ENCODE assay signal across 8 cellular contexts in the genomic region with DNA sequence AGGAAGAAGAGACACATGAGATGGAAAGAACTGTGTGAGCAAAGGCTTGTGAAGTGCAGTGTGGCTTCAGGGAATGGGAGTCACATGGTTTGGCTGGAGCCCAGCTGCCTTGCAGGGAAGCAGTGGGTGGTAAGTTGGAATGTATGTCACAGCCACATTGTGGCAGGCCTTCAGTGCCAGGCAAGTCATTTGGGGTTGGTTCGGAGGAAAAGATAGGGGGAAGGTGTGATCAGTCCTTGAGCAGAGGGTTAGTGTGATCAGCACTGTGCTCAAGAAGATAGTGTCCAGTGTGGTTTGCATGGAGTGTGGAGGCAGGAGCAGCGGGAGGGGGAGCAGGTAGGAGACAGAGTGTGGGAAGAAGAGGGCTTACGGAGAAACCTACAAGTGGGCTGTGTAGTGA. TPM values are rescaled to one million over a fixed set of nuclear protein-coding genes. Genes with fewer than 3 reads are reported as not detected.
DNase-seq lines count a peak whose midpoint lies in the region; ATAC-seq, FAIRE-seq and TF ChIP-seq lines count a peak whose summit lies in the region.

No MANE protein-coding gene starts in this region.

- H2AK5ac ChIP-seq in H1 (ENCODE audit: low read depth, low read length) = 0 out of 2 replicates have a peak overlapping the region, but pooled peaks have one; percentile 27

- H4K8ac ChIP-seq in H1 (ENCODE audit: extremely low read depth, insufficient read depth, low read length) = no peak overlapping the region

- no peaks in the 10 kb centered on the region for H3K27me3 ChIP-seq in H1 (replicated peaks in 1 of 4; ENCODE audit: control insufficient read depth in 3 of 4, extremely low read depth in 1 of 4, insufficient read depth in 3 of 4, low read length in 3 of 4)
- H3K27me3 ChIP-seq in pancreas = no peaks in the 10 kb centered on the region
- no peaks in the 10 kb centered on the region for H3K27me3 ChIP-seq in foreskin keratinocyte

- H3K79me2 ChIP-seq in H1 (ENCODE audit: control insufficient read depth in 1 of 2, insufficient read depth in 2 of 2, low read length in 2 of 2) = peaks cover 0 to 12% of the 10 kb centered on the region in 2 experiments; a peak in 1 of 4 replicates

- no peak overlapping the region for H3K27ac ChIP-seq in H1 (ENCODE audit: low read depth, low read length)
- no peak overlapping the region for H3K27ac ChIP-seq in pancreas
- no peak overlapping the region for H3K27ac ChIP-seq in foreskin keratinocyte

- H4K5ac ChIP-seq in H1 (ENCODE audit: insufficient read length, low read depth, low read length) = no peak overlapping the region

- 0 out of 2 replicates have a peak overlapping the region, but pooled peaks have one; percentile 21 for H2BK20ac ChIP-seq in H1 (ENCODE audit: low read length)

- H2BK5ac ChIP-seq in H1 (ENCODE audit: low read depth, low read length) = peak overlapping the region; percentile 52; the same call in 1 of the 2 replicates

- peaks cover 0 to 3% of the 10 kb centered on the region in 2 experiments for H4K20me1 ChIP-seq in H1 (replicated peaks in 1 of 2; ENCODE audit: control insufficient read depth in 1 of 2, insufficient read depth in 2 of 2, low read length in 2 of 2)

- no peak overlapping the region for H2BK12ac ChIP-seq in H1 (ENCODE audit: low read depth, low read length)

- DNase-seq in EH (ENCODE audit: low read depth) (peak; percentile 80), NCI-H69 (lab: John Stamatoyannopoulos, UW) (peak; percentile 76), H1 (ENCODE audit: low read depth in 1 of 2, low spot score in 2 of 2) (no peak), pancreas (peak in 1 of 6 donors; percentile 51), foreskin keratinocyte (no peak), NOMO-1 treated with dmso at 0.1 percent for 144 hours (lab: John Stamatoyannopoulos, UW; ENCODE audit: unreplicated experiment) (no peak)

- TF ChIP-seq EP300 in H1 (IDR thresholded peaks at IDR 0.05; ENCODE audit: borderline replicate concordance in 1 of 2, low read depth in 2 of 2, low read length in 2 of 2) = no peak

- no peak overlapping the region for H3K4ac ChIP-seq in H1 (replicated peaks; ENCODE audit: insufficient read length, low read depth, low read length)

- peaks cover 3% of the 10 kb centered on the region for H3K79me1 ChIP-seq in H1 (ENCODE audit: low read depth, low read length)

- no peak for TF ChIP-seq POLR2A in H1 (IDR thresholded peaks at IDR 0.05; ENCODE audit: control extremely low read depth in 1 of 2, low read depth in 2 of 2, low read length in 2 of 2)

- H4K91ac ChIP-seq in H1 (replicated peaks; ENCODE audit: insufficient read length, low read length) = peak overlapping the region; percentile 38

- no peak overlapping the region for H3K56ac ChIP-seq in H1 (replicated peaks; ENCODE audit: insufficient read length, low read depth, low read length)

- no peak overlapping the region for H3K18ac ChIP-seq in H1 (ENCODE audit: extremely low read depth, low read length)

- H3K4me3 ChIP-seq in H1 (ENCODE audit: extremely low read depth in 1 of 4, insufficient read depth in 2 of 4, low read depth in 3 of 4, low read length in 4 of 4) (no peak overlapping the region), pancreas (no peak overlapping the region)

- TF ChIP-seq RAD21 in H1 (IDR thresholded peaks at IDR 0.05 in 1 of 2, conservative IDR thresholded peaks at IDR 0.05 in 1 of 2; ENCODE audit: low read depth in 2 of 2, low read length in 2 of 2) = no peak

- 100% methylated on average over 3 of the region's 3 CpGs; no CpG with 5 or more reads in 1 of the 2 experiments for WGBS in H1 (ENCODE audit: extremely low coverage in 1 of 2, insufficient coverage in 1 of 2, insufficient read length in 1 of 2, insufficient replicate concordance in 2 of 2, low coverage in 1 of 2, low lambda C conversion rate in 2 of 2, missing lambda C conversion rate in 1 of 2), 2 experiments
- WGBS in pancreas, 2 donors = 84 to 92% methylated on average over 3 of the region's 3 CpGs

- H3K9me3 ChIP-seq in H1 (ENCODE audit: insufficient read depth in 2 of 2, low read depth in 1 of 2, low read length in 1 of 2) (no peaks in the 10 kb centered on the region), pancreas (no peaks in the 10 kb centered on the region)

- H3K23ac ChIP-seq in H1 (ENCODE audit: insufficient read length) = no peak overlapping the region

- no peak overlapping the region for H3K9ac ChIP-seq in H1 (replicated peaks in 1 of 4; ENCODE audit: extremely low read depth in 1 of 4, low read depth in 3 of 4, low read length in 3 of 4)

- no peak overlapping the region for H2BK120ac ChIP-seq in H1 (replicated peaks; ENCODE audit: low read depth, low read length)

- H3K36me3 ChIP-seq in H1 (ENCODE audit: control insufficient read depth in 2 of 4, insufficient read depth in 4 of 4, low read length in 3 of 4) (no peaks in the 10 kb centered on the region), pancreas (no peaks in the 10 kb centered on the region)

- FAIRE-seq in H1 (lab: Jason Lieb, UNC) = no peak
- FAIRE-seq in pancreas (lab: Jason Lieb, UNC) = no peak

- H2BK15ac ChIP-seq in H1 (ENCODE audit: low read length) = no peak overlapping the region

- H2AFZ ChIP-seq in H1 (ENCODE audit: low read length) = no peak overlapping the region

- H3K23me2 ChIP-seq in H1 (ENCODE audit: low read depth, low read length) = no peaks in the 10 kb centered on the region

- peak in 3 of 4 donors; percentile 29 to 62 (median 47) for ATAC-seq in pancreas
- no peak for ATAC-seq in GM18861 (IDR thresholded peaks at IDR 0.05; ENCODE audit: unreplicated experiment)
- ATAC-seq in foreskin keratinocyte = no peak
- no peak for ATAC-seq in activated CD4-positive, CD25-positive, alpha-beta regulatory T cell treated with anti-CD3 and anti-CD28 coated beads, Interleukin-2, amount 50 U/mL, for 24 hours

- H3K4me1 ChIP-seq in H1 (replicated peaks in 1 of 4; ENCODE audit: control insufficient read depth in 3 of 4, insufficient read depth in 4 of 4, low read length in 3 of 4) = peaks cover 0 to 8% (median 6%) of the 10 kb centered on the region in 4 experiments; a peak in 4 of 7 replicates
- H3K4me1 ChIP-seq in pancreas = peaks cover 0 to 24% (median 6%) of the 10 kb centered on the region in 3 donors
- H3K4me1 ChIP-seq in foreskin keratinocyte = peaks cover 11% of the 10 kb centered on the region

- TF ChIP-seq CTCF in H1 (IDR thresholded peaks at IDR 0.05; ENCODE audit: control extremely low read depth in 1 of 3, insufficient read depth in 1 of 3, low read depth in 1 of 3, low read length in 3 of 3) (no peak), pancreas (IDR thresholded peaks at IDR 0.05) (no peak), foreskin keratinocyte (conservative IDR thresholded peaks at IDR 0.05) (no peak)

- intact Hi-C loops in pancreas (cut with DNase I) = no loop called here

- CTCF ChIA-PET in H1 (lab: Charles Lee; ENCODE audit: partially characterized antibody) = no interaction called here

- H3K14ac ChIP-seq in H1 (ENCODE audit: insufficient read length) = no peak overlapping the region

- POLR2A ChIA-PET in H1 (lab: Charles Lee; ENCODE audit: partially characterized antibody) = interaction anchor here (0.6 kb wide), 1 partner anchor 30 kb away, joined by 3 read pairs; no protein-coding TSS in a partner anchor

- no peak overlapping the region; a peak in 1 of 4 replicates for H3K4me2 ChIP-seq in H1 (ENCODE audit: insufficient read depth in 1 of 2, low read depth in 2 of 2, low read length in 2 of 2)

TF ChIP-seq in H1, 55 proteins besides CTCF, POLR2A, EP300 and RAD21:
- TF ChIP-seq SUZ12 (IDR thresholded peaks at IDR 0.05; ENCODE audit: low read length) (no peak), USF2 (IDR thresholded peaks at IDR 0.05; ENCODE audit: low read length) (peak; percentile 28; the same call in 1 of the 2 replicates)

RNA-seq across cellular contexts. Expression of gene ARHGAP26, which starts 46.4 kb away (rescaled TPM):
- 20.6 and 24.8 TPM in 2 replicates for total RNA-seq in H1 (2021; fragmentation: NEBNext Ultra II Directional; extraction: Animal tissue kit (Norgen Biotek cat#: 25700))
- polyA plus RNA-seq in H1 (2011; rRNA removed) (7.1 and 8.4 TPM in 2 replicates), pancreas (1 to 10 TPM; 3.0 to 4.4 TPM), foreskin keratinocyte (5.1 and 5.3 TPM in 2 replicates)
- 7.8 TPM for polyA plus RNA-seq in H1 (2011; cell fraction: cytosol; rRNA removed)
- 31.4 TPM for polyA plus RNA-seq in H1 (2011; cell fraction: nucleus; rRNA removed)
- 12.0 to 19.8 TPM (median 15.5 TPM) in 4 replicates for polyA plus RNA-seq in H1 (2012, experiment 1 of 2)
- 1.9 TPM for polyA plus RNA-seq in H1 (2012, experiment 2 of 2)
- 13.2 TPM for polyA plus RNA-seq in H1 (2013, experiment 1 of 2)
- 13.5 TPM for polyA plus RNA-seq in H1 (2013, experiment 2 of 2)
- polyA minus RNA-seq in H1 (2011; rRNA and poly(A)+ RNA removed) = 33.1 and 43.4 TPM in 2 replicates
- 14.5 TPM for polyA minus RNA-seq in H1 (2011; cell fraction: cytosol; rRNA and poly(A)+ RNA removed)
- 134 TPM for polyA minus RNA-seq in H1 (2011; cell fraction: nucleus; rRNA and poly(A)+ RNA removed)
- total RNA-seq in pancreas (10 to 100 TPM in 5 of 6 donors, 1 to 10 TPM in 1; 6.0 to 28.1 (median 10.4) TPM), foreskin keratinocyte (6.8 and 9.3 TPM in 2 replicates)

Comparison
In these comparisons a context has a peak if more than half of its experiments do, and no peak if none do; other contexts are left out.
1. DNase-seq: peak in EH (single experiment) and NCI-H69 (single experiment); none in H1 (0 of 2), foreskin keratinocyte (0 of 2) and NOMO-1 treated with dmso at 0.1 percent for 144 hours (single experiment).
2. ATAC-seq: peak in pancreas (3 of 4); none in GM18861 (single experiment), foreskin keratinocyte (single experiment) and activated CD4-positive, CD25-positive, alpha-beta regulatory T cell treated with anti-CD3 and anti-CD28 coated beads, Interleukin-2, amount 50 U/mL, for 24 hours (0 of 2).